In the genomic region with DNA sequence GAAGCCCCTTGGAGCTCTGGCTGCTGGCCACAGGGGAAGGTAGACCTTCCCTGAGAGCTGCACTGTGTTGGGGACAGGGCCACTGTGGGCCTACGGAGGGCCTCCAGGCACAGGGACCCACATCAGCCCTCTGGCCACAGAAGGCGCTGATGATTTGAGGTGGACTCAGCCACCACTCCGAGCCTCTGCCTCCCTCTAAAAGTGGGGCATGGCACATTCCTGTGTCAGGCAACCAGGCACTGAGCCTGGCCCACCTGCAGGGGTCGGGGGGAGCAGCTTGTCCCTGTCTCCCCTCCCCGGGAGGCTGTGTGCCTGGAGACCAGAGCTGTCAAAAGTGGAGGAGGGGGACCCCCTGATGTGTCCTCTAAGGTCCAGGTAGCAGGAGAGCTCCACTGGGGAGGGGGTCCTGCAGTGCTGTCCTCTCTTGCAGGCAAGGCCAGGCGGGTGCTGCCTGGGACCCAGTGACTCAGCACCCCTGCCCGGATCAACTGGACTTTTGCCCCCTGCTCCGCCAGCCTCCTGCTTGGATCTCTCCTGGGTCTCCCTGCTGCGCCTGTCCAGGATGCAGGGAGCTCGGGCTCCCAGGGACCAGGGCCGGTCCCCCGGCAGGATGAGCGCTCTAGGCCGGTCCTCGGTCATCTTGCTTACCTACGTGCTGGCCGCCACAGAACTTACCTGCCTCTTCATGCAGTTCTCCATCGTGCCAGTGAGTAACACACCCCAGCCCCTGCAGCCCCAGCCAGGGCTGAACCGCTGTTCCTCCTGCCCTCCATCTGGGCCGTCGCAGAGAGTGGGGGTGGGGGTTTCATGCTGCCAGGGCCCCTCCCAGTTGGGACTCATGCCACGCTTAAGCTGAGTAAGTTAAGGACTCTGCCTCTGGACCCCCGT, we compare ENCODE assay signal across 8 cellular contexts. TPM values are rescaled to one million over a fixed set of nuclear protein-coding genes. Genes with fewer than 3 reads are reported as not detected.
DNase-seq lines count a peak whose midpoint lies in the region; ATAC-seq and TF ChIP-seq lines count a peak whose summit lies in the region.

No MANE protein-coding gene starts in this region.

- TF ChIP-seq CTCF in tibial nerve (IDR thresholded peaks at IDR 0.05) = no peak

- peaks cover 0 to 25% (median 0%) of the 10 kb centered on the region in 3 donors for H3K36me3 ChIP-seq in tibial nerve

- H3K27ac ChIP-seq in tibial nerve = peak overlapping the region in 2 of 4 donors; percentile 87 to 91

- H3K27me3 Mint-ChIP-seq in activated naive CD4-positive, alpha-beta T cell treated with anti-CD3 and anti-CD28 coated beads for 36 hours (ENCODE audit: low read depth) = no peaks in the 10 kb centered on the region
- H3K27me3 Mint-ChIP-seq in activated T-helper 1 cell treated with anti-CD3 and anti-CD28 coated beads, Interleukin-12 subunit alpha, Interleukin-12 subunit beta, Interleukin-2, Interleukin-4 antibody, amounts not matched to agents 30 ng/mL and 10 ng/mL and 1 ng/mL, durations not matched to agents 14 hours and 24 hours and 36 hours (ENCODE audit: insufficient read depth) = no peaks in the 10 kb centered on the region

- intact Hi-C loops in activated naive CD4-positive, alpha-beta T cell treated with anti-CD3 and anti-CD28 coated beads for 36 hours (cut with micrococcal nuclease) = loop anchor here (1.0 to 5.0 kb wide), 5 partner anchors 11 to 601 kb away; a partner anchor contains a TSS
- intact Hi-C loops in activated T-helper 1 cell treated with anti-CD3 and anti-CD28 coated beads, Interleukin-12 subunit alpha, Interleukin-12 subunit beta, Interleukin-2, Interleukin-4 antibody, amounts not matched to agents 30 ng/mL and 10 ng/mL and 1 ng/mL, durations not matched to agents 14 hours and 24 hours and 36 hours (cut with micrococcal nuclease) = loop anchor here (1.0 to 5.0 kb wide), 7 partner anchors 11 to 526 kb away; a partner anchor contains a TSS

- CTCF ChIA-PET in activated naive CD4-positive, alpha-beta T cell treated with anti-CD3 and anti-CD28 coated beads for 36 hours (lab: Charles Lee) = interaction anchor here (0.6 to 2.0 kb wide), 9 partner anchors 10 to 1266 kb away, joined by 3 to 7 read pairs (median 4); no protein-coding TSS in a partner anchor

- ATAC-seq in activated naive CD4-positive, alpha-beta T cell treated with anti-CD3 and anti-CD28 coated beads, Interleukin-2, amount 50 U/mL, for 72 hours = no peak
- ATAC-seq in left lobe of liver = peak; percentile 63
- no peak for ATAC-seq in GM21825 (IDR thresholded peaks at IDR 0.05; ENCODE audit: unreplicated experiment)

- H3K4me3 Mint-ChIP-seq in activated naive CD4-positive, alpha-beta T cell treated with anti-CD3 and anti-CD28 coated beads for 36 hours = peak overlapping the region; percentile 72
- peak overlapping the region; percentile 72 for H3K4me3 Mint-ChIP-seq in activated T-helper 1 cell treated with anti-CD3 and anti-CD28 coated beads, Interleukin-12 subunit alpha, Interleukin-12 subunit beta, Interleukin-2, Interleukin-4 antibody, amounts not matched to agents 30 ng/mL and 10 ng/mL and 1 ng/mL, durations not matched to agents 14 hours and 24 hours and 36 hours

- H3K9me3 Mint-ChIP-seq in activated naive CD4-positive, alpha-beta T cell treated with anti-CD3 and anti-CD28 coated beads for 36 hours = peaks cover 4% of the 10 kb centered on the region
- peaks cover 0 to 5% of the 10 kb centered on the region in 2 donors for H3K9me3 Mint-ChIP-seq in activated naive CD4-positive, alpha-beta T cell treated with anti-CD3 and anti-CD28 coated beads, Interleukin-2, amount 50 U/mL, for 72 hours
- H3K9me3 Mint-ChIP-seq in activated T-helper 1 cell treated with anti-CD3 and anti-CD28 coated beads, Interleukin-12 subunit alpha, Interleukin-12 subunit beta, Interleukin-2, Interleukin-4 antibody, amounts not matched to agents 30 ng/mL and 10 ng/mL and 1 ng/mL, durations not matched to agents 14 hours and 24 hours and 36 hours = peaks cover 10% of the 10 kb centered on the region

- peaks cover 14% of the 10 kb centered on the region for H3K36me3 Mint-ChIP-seq in activated naive CD4-positive, alpha-beta T cell treated with anti-CD3 and anti-CD28 coated beads for 36 hours (ENCODE audit: low read depth)
- peaks cover 0 to 14% of the 10 kb centered on the region in 2 donors for H3K36me3 Mint-ChIP-seq in activated naive CD4-positive, alpha-beta T cell treated with anti-CD3 and anti-CD28 coated beads, Interleukin-2, amount 50 U/mL, for 72 hours
- peaks cover 6% of the 10 kb centered on the region for H3K36me3 Mint-ChIP-seq in activated T-helper 1 cell treated with anti-CD3 and anti-CD28 coated beads, Interleukin-12 subunit alpha, Interleukin-12 subunit beta, Interleukin-2, Interleukin-4 antibody, amounts not matched to agents 30 ng/mL and 10 ng/mL and 1 ng/mL, durations not matched to agents 14 hours and 24 hours and 36 hours (ENCODE audit: low read depth)

- WGBS in tibial nerve, 2 donors = 62 to 70% methylated on average over 11 to 20 of the region's 23 CpGs

- H3K27ac Mint-ChIP-seq in activated naive CD4-positive, alpha-beta T cell treated with anti-CD3 and anti-CD28 coated beads for 36 hours = peak overlapping the region; percentile 36
- H3K27ac Mint-ChIP-seq in activated naive CD4-positive, alpha-beta T cell treated with anti-CD3 and anti-CD28 coated beads, Interleukin-2, amount 50 U/mL, for 72 hours = no peak overlapping the region
- no peak overlapping the region for H3K27ac Mint-ChIP-seq in activated T-helper 1 cell treated with anti-CD3 and anti-CD28 coated beads, Interleukin-12 subunit alpha, Interleukin-12 subunit beta, Interleukin-2, Interleukin-4 antibody, amounts not matched to agents 30 ng/mL and 10 ng/mL and 1 ng/mL, durations not matched to agents 14 hours and 24 hours and 36 hours

- peaks cover 0 to 7% (median 0%) of the 10 kb centered on the region in 4 donors for H3K9me3 ChIP-seq in tibial nerve

- H3K27me3 ChIP-seq in tibial nerve = peaks cover 0 to 12% of the 10 kb centered on the region in 2 donors

- peak overlapping the region in 3 of 4 donors; percentile 43 to 80 (median 73) for H3K4me3 ChIP-seq in tibial nerve

- peaks cover 29% of the 10 kb centered on the region for H3K4me1 Mint-ChIP-seq in activated naive CD4-positive, alpha-beta T cell treated with anti-CD3 and anti-CD28 coated beads for 36 hours (ENCODE audit: low read depth)
- peaks cover 36% of the 10 kb centered on the region for H3K4me1 Mint-ChIP-seq in activated T-helper 1 cell treated with anti-CD3 and anti-CD28 coated beads, Interleukin-12 subunit alpha, Interleukin-12 subunit beta, Interleukin-2, Interleukin-4 antibody, amounts not matched to agents 30 ng/mL and 10 ng/mL and 1 ng/mL, durations not matched to agents 14 hours and 24 hours and 36 hours (ENCODE audit: low read depth)

- no peak for TF ChIP-seq POLR2A in tibial nerve (IDR thresholded peaks at IDR 0.05)

- DNase-seq in activated naive CD4-positive, alpha-beta T cell treated with anti-CD3 and anti-CD28 coated beads for 36 hours = no peak
- no peak for DNase-seq in activated naive CD4-positive, alpha-beta T cell treated with anti-CD3 and anti-CD28 coated beads, Interleukin-2, amount 50 U/mL, for 72 hours (ENCODE audit: low spot score in 2 of 2)
- no peak for DNase-seq in activated T-helper 1 cell treated with anti-CD3 and anti-CD28 coated beads, Interleukin-12 subunit alpha, Interleukin-12 subunit beta, Interleukin-2, Interleukin-4 antibody, amounts not matched to agents 30 ng/mL and 10 ng/mL and 1 ng/mL, durations not matched to agents 14 hours and 24 hours and 36 hours (ENCODE audit: low spot score)
- peak; percentile 80 for DNase-seq in left lobe of liver (ENCODE audit: low spot score)
- no peak for DNase-seq in tibial nerve (ENCODE audit: low spot score in 2 of 2)
- no peak for DNase-seq in NCI-H82 treated with DMSO at 0.1 percent for 48 hours (lab: John Stamatoyannopoulos, UW; ENCODE audit: unreplicated experiment)
- no peak for DNase-seq in GM19238 (ENCODE audit: insufficient read length, low spot score)

- no peak for TF ChIP-seq EP300 in tibial nerve (IDR thresholded peaks at IDR 0.05)

- H3K4me1 ChIP-seq in tibial nerve = peaks cover 0 to 59% (median 21%) of the 10 kb centered on the region in 4 donors

RNA-seq across cellular contexts. Expression of a gene that starts 17.5 kb away (rescaled TPM):
- under 1 TPM; 0.17 to 0.26 TPM for total RNA-seq in activated naive CD4-positive, alpha-beta T cell treated with anti-CD3 and anti-CD28 coated beads for 36 hours
- total RNA-seq in activated naive CD4-positive, alpha-beta T cell treated with anti-CD3 and anti-CD28 coated beads, Interleukin-2, amount 50 U/mL, for 72 hours = 1 to 10 TPM; 1.5 to 1.8 TPM
- 3.1 and 3.9 TPM in 2 replicates for total RNA-seq in activated T-helper 1 cell treated with anti-CD3 and anti-CD28 coated beads, Interleukin-12 subunit alpha, Interleukin-12 subunit beta, Interleukin-2, Interleukin-4 antibody, amounts not matched to agents 30 ng/mL and 10 ng/mL and 1 ng/mL, durations not matched to agents 14 hours and 24 hours and 36 hours
- total RNA-seq in left lobe of liver = 8.4 TPM
- 100 to 1,000 TPM; 128 to 330 (median 260) TPM for total RNA-seq in tibial nerve

RNA-seq across cellular contexts. Expression of a gene that starts 26.2 kb away (rescaled TPM):
- 1 to 10 TPM; 2.8 to 3.6 TPM for total RNA-seq in activated naive CD4-positive, alpha-beta T cell treated with anti-CD3 and anti-CD28 coated beads for 36 hours
- 1 to 10 TPM; 3.6 to 5.9 TPM for total RNA-seq in activated naive CD4-positive, alpha-beta T cell treated with anti-CD3 and anti-CD28 coated beads, Interleukin-2, amount 50 U/mL, for 72 hours
- total RNA-seq in activated T-helper 1 cell treated with anti-CD3 and anti-CD28 coated beads, Interleukin-12 subunit alpha, Interleukin-12 subunit beta, Interleukin-2, Interleukin-4 antibody, amounts not matched to agents 30 ng/mL and 10 ng/mL and 1 ng/mL, durations not matched to agents 14 hours and 24 hours and 36 hours = 25.7 and 28.0 TPM in 2 replicates
- 1.3 TPM for total RNA-seq in left lobe of liver
- total RNA-seq in tibial nerve = 1 to 10 TPM; 3.3 to 6.1 (median 5.1) TPM

Comparison
In these comparisons a context has a peak if more than half of its experiments do, and no peak if none do; other contexts are left out.
1. RNA of a gene that starts 17.5 kb away (total RNA-seq): 128 to 330 TPM in tibial nerve; 8.4 TPM in left lobe of liver (single experiment), 3.1 to 3.9 TPM in activated T-helper 1 cell treated with anti-CD3 and anti-CD28 coated beads, Interleukin-12 subunit alpha, Interleukin-12 subunit beta, Interleukin-2, Interleukin-4 antibody, amounts not matched to agents 30 ng/mL and 10 ng/mL and 1 ng/mL, durations not matched to agents 14 hours and 24 hours and 36 hours, 1.5 to 1.8 TPM in activated naive CD4-positive, alpha-beta T cell treated with anti-CD3 and anti-CD28 coated beads, Interleukin-2, amount 50 U/mL, for 72 hours and 0.17 to 0.26 TPM in activated naive CD4-positive, alpha-beta T cell treated with anti-CD3 and anti-CD28 coated beads for 36 hours; every median in the first group is over 10 times any median in the second.